7 cellular contexts compared by ENCODE assay signal in genomic region chr15:82810863-82811421, GRCh38. TPM values are rescaled to one million over a fixed set of nuclear protein-coding genes. Genes with fewer than 3 reads are reported as not detected.
DNase-seq lines count a peak whose midpoint lies in the region; ATAC-seq and TF ChIP-seq lines count a peak whose summit lies in the region.

No MANE protein-coding gene starts in this region.

- ATAC-seq in natural killer cell (peak in 2 of 3 donors; percentile 15 to 29), GM18868 (IDR thresholded peaks at IDR 0.05; ENCODE audit: unreplicated experiment) (no peak), HG02973 (IDR thresholded peaks at IDR 0.05; ENCODE audit: unreplicated experiment) (no peak)

- TF ChIP-seq CTCF in natural killer cell (IDR thresholded peaks at IDR 0.05), result no peak

- H3K4me1 Mint-ChIP-seq in IgD-negative memory B cell, result peaks cover 34 to 47% (median 45%) of the 10 kb centered on the region in 3 donors
- peaks cover 26% of the 10 kb centered on the region for H3K4me1 Mint-ChIP-seq in dendritic cell treated with granulocyte-macrophage colony-stimulating factor and Interleukin-4, amounts not matched to agents 40 ng/mL and 50 ng/mL, for 4 days (ENCODE audit: low read depth)
- peaks cover 53 to 54% of the 10 kb centered on the region in 2 donors for H3K4me1 Mint-ChIP-seq in natural killer cell

- H3K36me3 Mint-ChIP-seq in IgD-negative memory B cell (no peaks in the 10 kb centered on the region), natural killer cell (peaks cover 16% of the 10 kb centered on the region)
- peaks cover 50% of the 10 kb centered on the region for H3K36me3 Mint-ChIP-seq in dendritic cell treated with granulocyte-macrophage colony-stimulating factor and Interleukin-4, amounts not matched to agents 40 ng/mL and 50 ng/mL, for 4 days (ENCODE audit: low read depth)

- H3K9me3 Mint-ChIP-seq in IgD-negative memory B cell, result no peaks in the 10 kb centered on the region
- H3K9me3 Mint-ChIP-seq in dendritic cell treated with granulocyte-macrophage colony-stimulating factor and Interleukin-4, amounts not matched to agents 40 ng/mL and 50 ng/mL, for 4 days, result no peaks in the 10 kb centered on the region
- H3K9me3 Mint-ChIP-seq in natural killer cell, result no peaks in the 10 kb centered on the region

- intact Hi-C loops in dendritic cell treated with granulocyte-macrophage colony-stimulating factor and Interleukin-4, amounts not matched to agents 40 ng/mL and 50 ng/mL, for 4 days (cut with micrococcal nuclease), result loop anchor here (5.0 kb wide), 1 partner anchor 176 kb away; the partner anchor contains the start of gene RAMAC
- intact Hi-C loops in natural killer cell (cut with micrococcal nuclease), result loop anchor here (1.0 to 10.0 kb wide), 3 partner anchors 16 to 271 kb away; partner anchors contain the start of genes BTBD1 and RPS17

- peak; percentile 13 for DNase-seq in T-helper 9 cell
- no peak for DNase-seq in natural killer cell
- DNase-seq in iPS-NIHi7 (ENCODE audit: extremely low spot score), result no peak

- H3K27ac Mint-ChIP-seq in IgD-negative memory B cell (peak overlapping the region; percentile 91 to 99 (median 93)), natural killer cell (peak overlapping the region; percentile 93 to 99)
- peak overlapping the region; percentile 93 for H3K27ac Mint-ChIP-seq in dendritic cell treated with granulocyte-macrophage colony-stimulating factor and Interleukin-4, amounts not matched to agents 40 ng/mL and 50 ng/mL, for 4 days

- H3K27me3 Mint-ChIP-seq in IgD-negative memory B cell (no peaks in the 10 kb centered on the region), natural killer cell (ENCODE audit: low read depth in 2 of 2) (no peaks in the 10 kb centered on the region)
- H3K27me3 Mint-ChIP-seq in dendritic cell treated with granulocyte-macrophage colony-stimulating factor and Interleukin-4, amounts not matched to agents 40 ng/mL and 50 ng/mL, for 4 days, result no peaks in the 10 kb centered on the region

- H3K4me3 Mint-ChIP-seq in IgD-negative memory B cell (peak overlapping the region; percentile 93 to 98 (median 94)), natural killer cell (peak overlapping the region; percentile 100)
- peak overlapping the region; percentile 89 for H3K4me3 Mint-ChIP-seq in dendritic cell treated with granulocyte-macrophage colony-stimulating factor and Interleukin-4, amounts not matched to agents 40 ng/mL and 50 ng/mL, for 4 days

RNA-seq across cellular contexts. Expression of gene WHAMM, which starts 1.5 kb away (rescaled TPM):
- polyA plus RNA-seq in IgD-negative memory B cell, result 3.4 TPM
- total RNA-seq in natural killer cell, result 10 to 100 TPM; 48.5 to 78.0 (median 67.6) TPM

RNA-seq across cellular contexts. Expression of gene FSD2, which starts 5.1 kb away (rescaled TPM):
- polyA plus RNA-seq in IgD-negative memory B cell, result 0.09 TPM
- total RNA-seq in natural killer cell, result not detected

Comparison
In these comparisons a context has a peak if more than half of its experiments do, and no peak if none do; other contexts are left out.
1. ATAC-seq: peak in natural killer cell (2 of 3); none in GM18868 (single experiment) and HG02973 (single experiment).
2. Peak in every context shown above with its lines, with median percentiles within 50 percentile points of each other: H3K27ac Mint-ChIP-seq and H3K4me3 Mint-ChIP-seq.